In genomic region chr2:13001408-13001807, GRCh38 we compare ENCODE assay signal across 26 cellular contexts.
DNase-seq lines count a peak whose midpoint lies in the region; ATAC-seq and TF ChIP-seq lines count a peak whose summit lies in the region.
"Had no signal": no experiment of that assay in that cellular context is flagged by ENCODE, and none has a peak within 500 bp of the region (broad histone marks: within the 10 kb centered on the region; RNA-seq: fewer than 3 reads in every experiment).

No MANE protein-coding gene starts in this region.

- peaks cover 56% of the 10 kb centered on the region for H3K4me1 ChIP-seq in left ventricle myocardium inferior
- H3K4me1 ChIP-seq in right atrium auricular region: peaks cover 0 to 13% of the 10 kb centered on the region in 2 donors
- H3K4me1 ChIP-seq in endodermal cell (ENCODE audit: control insufficient read depth, insufficient read depth, low read length): peaks cover 8% of the 10 kb centered on the region

- H3K36me3 ChIP-seq in left ventricle myocardium inferior (no peaks in the 10 kb centered on the region), right atrium auricular region (no peaks in the 10 kb centered on the region), endodermal cell (ENCODE audit: control insufficient read depth, insufficient read depth, low read length) (no peaks in the 10 kb centered on the region)
- H3K36me3 ChIP-seq: SJSA1 had no signal

- WGBS in endodermal cell (ENCODE audit: insufficient coverage in 1 of 2, insufficient read length in 1 of 2), 2 experiments: 92% methylated on average over 1 to 2 of the region's 2 CpGs

- H3K9me3 Mint-ChIP-seq in activated naive CD8-positive, alpha-beta T cell treated with anti-CD3 and anti-CD28 coated beads for 36 hours: no peaks in the 10 kb centered on the region
- H3K9me3 Mint-ChIP-seq in endodermal cell: no peaks in the 10 kb centered on the region
- H3K9me3 Mint-ChIP-seq: CD8-positive, alpha-beta T cell had no signal

- TF ChIP-seq CTCF in left ventricle myocardium inferior (IDR thresholded peaks at IDR 0.05; ENCODE audit: borderline replicate concordance) (no peak), right atrium auricular region (IDR thresholded peaks at IDR 0.05) (no peak), fibroblast of pulmonary artery (IDR thresholded peaks at IDR 0.05; ENCODE audit: low read length, missing control alignments) (no peak), endodermal cell (conservative IDR thresholded peaks at IDR 0.05) (no peak)

- H3K9me3 ChIP-seq in left ventricle myocardium inferior (replicated peaks) (no peaks in the 10 kb centered on the region), right atrium auricular region (no peaks in the 10 kb centered on the region), endodermal cell (ENCODE audit: control insufficient read depth, low read length) (no peaks in the 10 kb centered on the region)
- H3K9me3 ChIP-seq: SJSA1 had no signal

- intact Hi-C loops in left ventricle myocardium inferior (cut with micrococcal nuclease): loop anchor here (5.0 to 10.0 kb wide), 4 partner anchors 67 to 1177 kb away; no protein-coding TSS in a partner anchor

- H3K4me1 Mint-ChIP-seq in activated naive CD8-positive, alpha-beta T cell treated with anti-CD3 and anti-CD28 coated beads for 36 hours: peaks cover 4% of the 10 kb centered on the region
- peaks cover 10% of the 10 kb centered on the region for H3K4me1 Mint-ChIP-seq in endodermal cell

- ATAC-seq in GM19452 (IDR thresholded peaks at IDR 0.05; ENCODE audit: unreplicated experiment): no peak
- ATAC-seq: CD8-positive, alpha-beta T cell; HepG2 had no signal

- H3K27me3 Mint-ChIP-seq in activated naive CD8-positive, alpha-beta T cell treated with anti-CD3 and anti-CD28 coated beads for 36 hours: peaks cover 3% of the 10 kb centered on the region
- peaks cover 22% of the 10 kb centered on the region for H3K27me3 Mint-ChIP-seq in endodermal cell (ENCODE audit: insufficient read depth)

- peak overlapping the region; percentile 52 for H3K4me3 ChIP-seq in left ventricle myocardium inferior
- H3K4me3 ChIP-seq in right atrium auricular region: no peak overlapping the region
- no peak overlapping the region for H3K4me3 ChIP-seq in fibroblast of pulmonary artery (replicated peaks; ENCODE audit: low read depth, low read length)
- H3K4me3 ChIP-seq in endodermal cell (ENCODE audit: low read length): no peak overlapping the region
- H3K4me3 ChIP-seq: SJSA1 had no signal

- DNase-seq in DMS53 (lab: John Stamatoyannopoulos, UW): peak; percentile 19
- DNase-seq in DMS53 treated with DMSO at 0.1 percent for 48 hours (lab: John Stamatoyannopoulos, UW; ENCODE audit: unreplicated experiment): no peak
- DNase-seq in left ventricle myocardium inferior: no peak
- DNase-seq in right atrium auricular region (ENCODE audit: low spot score): no peak
- DNase-seq in fibroblast of pulmonary artery (ENCODE audit: low read depth): peak; percentile 16
- DNase-seq in activated naive CD8-positive, alpha-beta T cell treated with anti-CD3 and anti-CD28 coated beads for 36 hours: no peak
- DNase-seq in endodermal cell: no peak
- DNase-seq: ACHN; C1 segment of cervical spinal cord; CD8-positive, alpha-beta T cell; GDM1; GOT3; HCEC 1CT; KBM-7; NCI-H1092 treated with DMSO at 0.1 percent for 48 hours; NCI-H1436 treated with DMSO at 0.1 percent for 48 hours; NCI-H2029; NCI-H2171; NCI-H446 treated with DMSO at 0.1 percent for 48 hours; NK-92 treated with Interleukin-12 subunit alpha and Interleukin-12 subunit beta, amount 100 ng/mL, for 24 hours had no signal

- H3K9ac ChIP-seq in endodermal cell (ENCODE audit: extremely low read depth, low read length, poor library complexity, severe bottlenecking): no peak overlapping the region

- no peaks in the 10 kb centered on the region for H3K27me3 ChIP-seq in left ventricle myocardium inferior (ENCODE audit: low read depth)
- no peaks in the 10 kb centered on the region for H3K27me3 ChIP-seq in right atrium auricular region
- peaks cover 53% of the 10 kb centered on the region for H3K27me3 ChIP-seq in endodermal cell (ENCODE audit: control insufficient read depth, insufficient read depth, low read length, poor library complexity, severe bottlenecking)
- H3K27me3 ChIP-seq: SJSA1 had no signal

- no peak overlapping the region for H3K27ac Mint-ChIP-seq in activated naive CD8-positive, alpha-beta T cell treated with anti-CD3 and anti-CD28 coated beads for 36 hours
- no peak overlapping the region for H3K27ac Mint-ChIP-seq in endodermal cell
- H3K27ac Mint-ChIP-seq: CD8-positive, alpha-beta T cell had no signal

- H3K27ac ChIP-seq in left ventricle myocardium inferior (replicated peaks): peak overlapping the region; percentile 67
- no peak overlapping the region for H3K27ac ChIP-seq in right atrium auricular region
- no peak overlapping the region for H3K27ac ChIP-seq in endodermal cell (ENCODE audit: low read depth, low read length)
- H3K27ac ChIP-seq: 22Rv1, HL-60, RWPE1, SJSA1 had no signal

- H3K4me3 Mint-ChIP-seq in activated naive CD8-positive, alpha-beta T cell treated with anti-CD3 and anti-CD28 coated beads for 36 hours: no peak overlapping the region
- no peak overlapping the region for H3K4me3 Mint-ChIP-seq in endodermal cell
- H3K4me3 Mint-ChIP-seq: CD8-positive, alpha-beta T cell had no signal

- no peaks in the 10 kb centered on the region for H3K36me3 Mint-ChIP-seq in activated naive CD8-positive, alpha-beta T cell treated with anti-CD3 and anti-CD28 coated beads for 36 hours
- H3K36me3 Mint-ChIP-seq in endodermal cell (ENCODE audit: low read depth): no peaks in the 10 kb centered on the region
- H3K36me3 Mint-ChIP-seq: CD8-positive, alpha-beta T cell had no signal

Comparison
In these comparisons a context has a peak if more than half of its experiments do, and no peak if none do; other contexts are left out.
1. DNase-seq: peak in DMS53 (single experiment) and fibroblast of pulmonary artery (single experiment); none in DMS53 treated with DMSO at 0.1 percent for 48 hours (single experiment), left ventricle myocardium inferior (single experiment), right atrium auricular region (single experiment), activated naive CD8-positive, alpha-beta T cell treated with anti-CD3 and anti-CD28 coated beads for 36 hours (single experiment) and endodermal cell (single experiment).